9 cellular contexts compared by ENCODE assay signal in genomic region chr12:14373202-14373601, GRCh38. TPM values are rescaled to one million over a fixed set of nuclear protein-coding genes. Genes with fewer than 3 reads are reported as not detected.
A peak's percentile ranks its signal among the peaks of the same experiment; 100 is the strongest.
DNase-seq lines count a peak whose midpoint lies in the region; ATAC-seq and TF ChIP-seq lines count a peak whose summit lies in the region.
"Had no signal": no experiment of that assay in that cellular context is flagged by ENCODE, and none has a peak within 500 bp of the region (broad histone marks: within the 10 kb centered on the region; RNA-seq: fewer than 3 reads in every experiment).

No MANE protein-coding gene starts in this region.

- no peak overlapping the region for H2BK120ac ChIP-seq in H9 (ENCODE audit: low read depth, low read length, poor library complexity, severe bottlenecking)

- no peak overlapping the region for H3K4me2 ChIP-seq in H9 (ENCODE audit: insufficient read depth, insufficient read length, low read length)

- peaks cover 51% of the 10 kb centered on the region; the same call in 1 of the 2 replicates for H3K79me2 ChIP-seq in H9 (ENCODE audit: insufficient read depth, low read length)

- no peak overlapping the region for H3K4me3 ChIP-seq in cardiac muscle cell

- H2BK5ac ChIP-seq in H9 (ENCODE audit: insufficient read length, low read length) = no peak overlapping the region

- no peak overlapping the region for H3K4ac ChIP-seq in H9 (ENCODE audit: low read depth, low read length)

- no peak overlapping the region for H4K5ac ChIP-seq in H9 (ENCODE audit: insufficient read length, low read depth, low read length)

- H3K27ac ChIP-seq in cardiac muscle cell (peak overlapping the region; percentile 65), H9 (ENCODE audit: insufficient read length, low read depth, low read length) (no peak overlapping the region)

- no peak overlapping the region for H3K9ac ChIP-seq in H9 (ENCODE audit: extremely low read depth, insufficient read length, low read length)

- H3K36me3 ChIP-seq in cardiac muscle cell = no peaks in the 10 kb centered on the region

- no peaks in the 10 kb centered on the region for H3K79me1 ChIP-seq in H9 (ENCODE audit: insufficient read depth, low read depth, low read length, poor library complexity, severe bottlenecking)

- H3K4me3 Mint-ChIP-seq in H9 = no peak overlapping the region

- intact Hi-C loops in Right ventricle myocardium inferior (cut with DNase I) = no loop called here

- no peak overlapping the region; a peak in 1 of 7 replicates for H3K27ac Mint-ChIP-seq in H9

- no peak overlapping the region for H4K8ac ChIP-seq in H9 (replicated peaks; ENCODE audit: insufficient read length, low read depth, low read length)

- no peak overlapping the region for H3K56ac ChIP-seq in H9 (ENCODE audit: insufficient read length, low read depth, low read length)

- no peak overlapping the region for H3T11ph ChIP-seq in H9 (ENCODE audit: low read length)

- H3K18ac ChIP-seq in H9 (ENCODE audit: insufficient read length, low read depth, low read length) = no peak overlapping the region

- DNase-seq in cardiac muscle cell (ENCODE audit: low read depth in 1 of 2, low spot score in 1 of 2) (peak in 1 of 2 donors; percentile 44), Right ventricle myocardium inferior (ENCODE audit: missing footprints) (no peak), amniotic epithelial cell (ENCODE audit: low read depth) (peak; percentile 27), lung microvascular endothelial cell (ENCODE audit: low read depth in 2 of 2) (peak; percentile 47 to 93), GM19238 (ENCODE audit: insufficient read length, low spot score) (no peak), activated gamma-delta T cell treated with Interleukin-2 at 50 U/mL for 16 hours (no peak), H9 (no peak)
- DNase-seq: stimulated activated CD4-positive, alpha-beta T cell treated with anti-CD3 and anti-CD28 coated beads, Interleukin-4, amount 100 ng/mL, for 4 hours had no signal

- no peak overlapping the region for H4K91ac ChIP-seq in H9 (ENCODE audit: insufficient read length, low read depth, low read length)

- H2AFZ ChIP-seq in H9 (ENCODE audit: low read length) = no peak overlapping the region

- peaks cover 0 to 12% of the 10 kb centered on the region in 2 experiments; a peak in 3 of 5 replicates for H3K9me3 Mint-ChIP-seq in H9

- H3K23me2 ChIP-seq in H9 (ENCODE audit: insufficient read length, low read depth, low read length, poor library complexity, severe bottlenecking) = no peaks in the 10 kb centered on the region

- H3K4me1 Mint-ChIP-seq in H9 = peaks cover 45 to 54% of the 10 kb centered on the region in 2 experiments

- H2BK12ac ChIP-seq in H9 (ENCODE audit: insufficient read length, low read depth, low read length) = no peak overlapping the region

- H2BK15ac ChIP-seq in H9 (ENCODE audit: low read depth, low read length) = no peak overlapping the region

- H3K9me3 ChIP-seq in cardiac muscle cell (ENCODE audit: low read depth) (no peaks in the 10 kb centered on the region), H9 (ENCODE audit: control insufficient read depth, low read depth, low read length) (no peaks in the 10 kb centered on the region)

- no peaks in the 10 kb centered on the region for H3K27me3 Mint-ChIP-seq in H9 (ENCODE audit: low read depth)

- no peak overlapping the region for H2BK20ac ChIP-seq in H9 (ENCODE audit: low read depth, low read length, poor library complexity, severe bottlenecking)

- no peaks in the 10 kb centered on the region for H4K20me1 ChIP-seq in H9 (ENCODE audit: control insufficient read depth, insufficient read depth, insufficient read length)

- H3K27me3 ChIP-seq in cardiac muscle cell (no peaks in the 10 kb centered on the region), H9 (ENCODE audit: insufficient read depth, low read length) (no peaks in the 10 kb centered on the region)

- ATAC-seq in Right ventricle myocardium inferior (no peak), HG03469 (IDR thresholded peaks at IDR 0.05; ENCODE audit: unreplicated experiment) (no peak)

- H3K36me3 Mint-ChIP-seq in H9 (ENCODE audit: insufficient read depth in 1 of 3, low read depth in 3 of 3) = peaks cover 29 to 35% (median 33%) of the 10 kb centered on the region in 3 experiments; a peak in 6 of 7 replicates

- H3K23ac ChIP-seq in H9 (ENCODE audit: insufficient read length, low read depth, low read length) = no peak overlapping the region

- no peak overlapping the region for H2AK5ac ChIP-seq in H9 (ENCODE audit: insufficient read length, low read length)

- H3K4me1 ChIP-seq in cardiac muscle cell (ENCODE audit: low read depth) (peaks cover 9% of the 10 kb centered on the region), H9 (ENCODE audit: insufficient read depth, low read length) (peaks cover 2% of the 10 kb centered on the region; the same call in 1 of the 2 replicates)

- TF ChIP-seq CTCF in cardiac muscle cell (IDR thresholded peaks at IDR 0.05; ENCODE audit: low read depth, low read length) = no peak
- no peak for TF ChIP-seq CTCF in H9 (conservative IDR thresholded peaks at IDR 0.05)

- H3K14ac ChIP-seq in H9 (ENCODE audit: insufficient read depth, low read length) = no peak overlapping the region

RNA-seq across cellular contexts. Expression of gene ATF7IP, which starts 7.7 kb away (rescaled TPM):
- total RNA-seq in cardiac muscle cell (90.5 and 100 TPM in 2 replicates), Right ventricle myocardium inferior (57.1 TPM), lung microvascular endothelial cell (14.6 and 15.9 TPM in 2 replicates), H9 (2021) (165 and 172 TPM in 2 replicates)
- polyA plus RNA-seq in cardiac muscle cell = 42.8 and 76.0 TPM in 2 replicates

Comparison
In these comparisons a context has a peak if more than half of its experiments do, and no peak if none do; other contexts are left out.
1. DNase-seq: peak in amniotic epithelial cell (single experiment) and lung microvascular endothelial cell (2 of 2); none in Right ventricle myocardium inferior (single experiment), GM19238 (single experiment), activated gamma-delta T cell treated with Interleukin-2 at 50 U/mL for 16 hours (single experiment) and H9 (single experiment).